18 cellular contexts compared by ENCODE assay signal in the genomic region with DNA sequence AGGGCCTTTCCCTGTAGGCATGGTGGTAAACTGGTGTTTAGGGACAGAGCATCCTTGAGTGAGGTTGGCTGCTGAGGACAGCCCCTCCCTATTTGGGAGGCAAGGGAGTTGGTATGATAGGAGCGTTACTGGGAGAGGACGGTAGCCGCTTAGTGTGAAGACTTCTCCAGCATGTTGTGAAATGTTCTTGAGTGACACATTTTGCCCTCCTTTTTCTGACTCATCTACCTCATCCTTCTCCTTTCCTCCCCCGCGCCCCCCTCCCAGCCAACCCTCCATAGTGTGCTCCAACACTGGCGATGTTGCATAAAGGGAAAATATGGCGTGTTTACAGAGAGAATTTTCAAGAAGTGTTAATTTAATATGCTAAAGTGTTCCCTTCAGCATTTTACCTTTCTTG.
"Had no signal": no experiment of that assay in that cellular context is flagged by ENCODE, and none has a peak within 500 bp of the region (broad histone marks: within the 10 kb centered on the region; RNA-seq: fewer than 3 reads in every experiment).

No MANE protein-coding gene starts in this region.

- ATAC-seq: esophagus mucosa; gastrocnemius medialis; left ventricle myocardium superior; natural killer cell treated with Interleukin-12 subunit alpha and Interleukin-12 subunit beta and Interleukin-15 and Interleukin-18, amount 100 ng/mL, for 72 hours had no signal

- H3K27ac Mint-ChIP-seq: immature natural killer cell; natural killer cell treated with Interleukin-12 subunit alpha and Interleukin-12 subunit beta and Interleukin-15 and Interleukin-18, amount 100 ng/mL, for 72 hours; type B pancreatic cell had no signal

- H3K4me3 Mint-ChIP-seq: immature natural killer cell; natural killer cell treated with Interleukin-12 subunit alpha and Interleukin-12 subunit beta and Interleukin-15 and Interleukin-18, amount 100 ng/mL, for 72 hours; type B pancreatic cell had no signal

- H3K27me3 Mint-ChIP-seq: type B pancreatic cell had no signal

- DNase-seq: cortex of kidney; dorsolateral prefrontal cortex; effector CD8-positive, alpha-beta T cell; gastrocnemius medialis; immature natural killer cell; left ventricle myocardium superior; mesenchymal stem cell; midbrain; sigmoid colon; stimulated activated CD4-positive, alpha-beta T cell treated with anti-CD3 and anti-CD28 coated beads, Interleukin-2, amount 100 ng/mL, for 48 hours; stimulated activated naive CD4-positive, alpha-beta T cell treated with Interleukin-2 at 50 U/mL for 16 hours; thyroid gland had no signal

- H3K36me3 Mint-ChIP-seq: natural killer cell treated with Interleukin-12 subunit alpha and Interleukin-12 subunit beta and Interleukin-15 and Interleukin-18, amount 100 ng/mL, for 72 hours had no signal

- H3K4me3 ChIP-seq: dorsolateral prefrontal cortex, gastrocnemius medialis, lung, right atrium auricular region, sigmoid colon, smooth muscle cell, thyroid gland had no signal

- H3K4me1 Mint-ChIP-seq: immature natural killer cell had no signal
